9 cellular contexts compared by ENCODE assay signal in the genomic region with DNA sequence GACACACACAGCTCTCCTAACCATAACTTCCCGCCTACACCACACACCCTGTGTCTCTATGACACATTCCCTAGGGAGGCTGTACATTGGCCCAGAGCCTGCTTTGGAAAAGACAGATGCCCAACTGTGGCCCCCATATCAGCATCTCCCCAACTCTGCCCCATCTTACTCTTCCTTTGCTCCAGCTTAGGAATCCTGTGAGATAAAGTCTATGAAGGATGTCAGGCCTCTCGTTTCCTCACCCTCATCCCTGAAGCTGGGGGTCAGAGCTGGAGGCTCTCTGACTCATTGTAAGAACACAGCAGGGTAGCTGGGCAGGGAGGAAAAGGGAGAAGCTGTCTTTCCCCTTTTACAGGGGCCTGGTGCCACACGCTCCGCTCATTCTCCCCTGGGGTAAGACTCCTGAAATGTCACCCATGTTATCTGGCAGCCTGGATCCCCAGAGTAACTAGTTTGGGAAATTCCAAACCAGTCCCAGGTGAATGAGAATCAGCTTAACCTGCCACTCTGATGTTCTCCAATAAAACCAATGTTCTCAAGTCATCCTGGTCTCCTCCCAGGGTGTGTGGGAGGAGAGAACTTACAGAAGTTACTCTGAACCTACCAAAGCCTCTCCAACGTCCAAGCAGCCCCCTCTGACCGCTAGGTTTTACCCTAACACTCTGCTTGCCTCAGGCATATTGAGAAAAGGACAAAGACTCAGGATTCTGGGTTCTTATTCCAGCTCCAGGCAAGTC. TPM values are rescaled to one million over a fixed set of nuclear protein-coding genes. Genes with fewer than 3 reads are reported as not detected.
DNase-seq lines count a peak whose midpoint lies in the region; ATAC-seq and TF ChIP-seq lines count a peak whose summit lies in the region.
"Had no signal": no experiment of that assay in that cellular context is flagged by ENCODE, and none has a peak within 500 bp of the region (broad histone marks: within the 10 kb centered on the region; RNA-seq: fewer than 3 reads in every experiment).

No MANE protein-coding gene starts in this region.

- peak overlapping the region; percentile 66 for H3K4me3 Mint-ChIP-seq in CD4-positive, alpha-beta T cell
- H3K4me3 Mint-ChIP-seq in naive thymus-derived CD4-positive, alpha-beta T cell: peak overlapping the region in 5 of 10 donors; percentile 14 to 55 (median 49)

- no peaks in the 10 kb centered on the region for H3K36me3 ChIP-seq in mammary epithelial cell (ENCODE audit: insufficient read depth, low read length)
- H3K36me3 ChIP-seq in naive thymus-derived CD4-positive, alpha-beta T cell (ENCODE audit: control insufficient read depth in 2 of 3, insufficient read depth in 3 of 3, low read length in 3 of 3): no peaks in the 10 kb centered on the region

- H2AFZ ChIP-seq in mammary epithelial cell (ENCODE audit: low read depth, low read length): no peak overlapping the region

- no peak overlapping the region for H3K9ac ChIP-seq in mammary epithelial cell (ENCODE audit: insufficient read depth, low read length)

- in situ Hi-C loops in mammary epithelial cell (cut with MboI; ENCODE audit: low sequenced_read_pairs in 2 of 2): no loop called here

- no peaks in the 10 kb centered on the region for H3K9me3 Mint-ChIP-seq in CD4-positive, alpha-beta T cell
- H3K9me3 Mint-ChIP-seq in naive thymus-derived CD4-positive, alpha-beta T cell: no peaks in the 10 kb centered on the region

- no peaks in the 10 kb centered on the region for H3K9me3 ChIP-seq in CD4-positive, alpha-beta T cell (ENCODE audit: control insufficient read depth, low read length)
- H3K9me3 ChIP-seq in mammary epithelial cell (replicated peaks; ENCODE audit: insufficient read depth, low read length): no peaks in the 10 kb centered on the region
- no peaks in the 10 kb centered on the region for H3K9me3 ChIP-seq in naive thymus-derived CD4-positive, alpha-beta T cell (ENCODE audit: control insufficient read depth in 2 of 3, low read length in 3 of 3)

- intact Hi-C loops in CD4-positive, alpha-beta T cell (cut with DNase I, micrococcal nuclease): loop anchor here in 1 of 2 experiments (5.0 kb wide), 1 partner anchor 38 kb away; the partner anchor contains the start of gene CASC3
- intact Hi-C loops in mammary epithelial cell (cut with micrococcal nuclease): no loop called here
- intact Hi-C loops in naive thymus-derived CD4-positive, alpha-beta T cell (cut with micrococcal nuclease): no loop called here

- CTCF ChIA-PET in CD4-positive, alpha-beta T cell (lab: Charles Lee): interaction anchor here (1.0 to 2.3 kb wide), 2 partner anchors 12 kb away, joined by 4 to 10 read pairs; no protein-coding TSS in a partner anchor
- CTCF ChIA-PET in mammary epithelial cell (lab: Charles Lee; ENCODE audit: low non-redundant PET): interaction anchor here (0.5 kb wide), 1 partner anchor 14 kb away, joined by 29 read pairs; no protein-coding TSS in a partner anchor
- CTCF ChIA-PET in naive thymus-derived CD4-positive, alpha-beta T cell (lab: Charles Lee): interaction anchor here (1.5 to 2.1 kb wide), 2 partner anchors 12 to 94 kb away, joined by 3 to 7 read pairs; no protein-coding TSS in a partner anchor

- H3K27me3 Mint-ChIP-seq in CD4-positive, alpha-beta T cell: no peaks in the 10 kb centered on the region
- no peaks in the 10 kb centered on the region for H3K27me3 Mint-ChIP-seq in naive thymus-derived CD4-positive, alpha-beta T cell

- H3K4me2 ChIP-seq in mammary epithelial cell (ENCODE audit: insufficient read depth, low read depth, low read length): peak overlapping the region; percentile 66

- TF ChIP-seq CTCF in CD4-positive, alpha-beta T cell (IDR thresholded peaks at IDR 0.05): no peak
- TF ChIP-seq CTCF in mammary epithelial cell (conservative IDR thresholded peaks at IDR 0.05 in 1 of 2, IDR thresholded peaks at IDR 0.05 in 1 of 2; ENCODE audit: extremely low read depth in 1 of 2, insufficient read depth in 1 of 2, low read depth in 1 of 2, low read length in 2 of 2): no peak

- POLR2A ChIA-PET in CD4-positive, alpha-beta T cell (lab: Charles Lee): interaction anchor here (1.6 kb wide), 1 partner anchor 67 kb away, joined by 4 read pairs; no protein-coding TSS in a partner anchor
- POLR2A ChIA-PET in naive thymus-derived CD4-positive, alpha-beta T cell (lab: Charles Lee): interaction anchor here (0.8 kb wide), 2 partner anchors 69 to 73 kb away, joined by 3 to 5 read pairs; no protein-coding TSS in a partner anchor

- no peak for ATAC-seq in CD4-positive, alpha-beta T cell (ENCODE audit: poor library complexity)
- ATAC-seq in naive thymus-derived CD4-positive, alpha-beta T cell: no peak
- ATAC-seq in GM19035 (IDR thresholded peaks at IDR 0.05; ENCODE audit: unreplicated experiment): no peak

- peak overlapping the region in 1 of 3 experiments; percentile 30 for H3K4me3 ChIP-seq in mammary epithelial cell (replicated peaks in 1 of 3; ENCODE audit: insufficient read depth in 1 of 3, low read depth in 2 of 3, low read length in 3 of 3)
- no peak overlapping the region for H3K4me3 ChIP-seq in naive thymus-derived CD4-positive, alpha-beta T cell (ENCODE audit: low read length)

- BruUV-seq in mammary epithelial cell (replicated peaks; lab: Mats Ljungman, UMichigan): no TSS peak

- dilution Hi-C loops in mammary epithelial cell (cut with HindIII; ENCODE audit: low sequenced_read_pairs): loop anchor here (5.0 to 10.0 kb wide), 3 partner anchors 65 to 352 kb away; no protein-coding TSS in a partner anchor

- H3K79me2 ChIP-seq in mammary epithelial cell (ENCODE audit: insufficient read depth, low read length): peaks cover 9% of the 10 kb centered on the region

- peaks cover 47% of the 10 kb centered on the region for H3K4me1 ChIP-seq in mammary epithelial cell (ENCODE audit: insufficient read depth, low read length)
- peaks cover 5% of the 10 kb centered on the region in 2 donors for H3K4me1 ChIP-seq in naive thymus-derived CD4-positive, alpha-beta T cell (ENCODE audit: control insufficient read depth in 2 of 2, insufficient read depth in 2 of 2, low read length in 2 of 2)

- H4K20me1 ChIP-seq in mammary epithelial cell (ENCODE audit: insufficient read depth, low read length): no peaks in the 10 kb centered on the region

- no peak overlapping the region for H3K27ac ChIP-seq in CD4-positive, alpha-beta T cell (ENCODE audit: low read depth, low read length)
- H3K27ac ChIP-seq in mammary epithelial cell (ENCODE audit: insufficient read depth, low read depth, low read length): peak overlapping the region; percentile 8
- no peak overlapping the region for H3K27ac ChIP-seq in naive thymus-derived CD4-positive, alpha-beta T cell (ENCODE audit: low read depth, low read length)

- 17% methylated on average over 6 of the region's 6 CpGs for WGBS in mammary epithelial cell (ENCODE audit: low coverage, missing lambda C conversion rate)

- DNase-seq in CD4-positive, alpha-beta T cell: no peak
- DNase-seq in NCI-H226: peak; percentile 90
- DNase-seq in mammary epithelial cell: peak; percentile 67
- DNase-seq in myocyte (ENCODE audit: low read depth): peak; percentile 34
- DNase-seq in naive thymus-derived CD4-positive, alpha-beta T cell: no peak
- no peak for DNase-seq in activated gamma-delta T cell (lab: John Stamatoyannopoulos, UW)
- DNase-seq in DMS153 treated with DMSO at 0.1 percent for 48 hours (lab: John Stamatoyannopoulos, UW; ENCODE audit: unreplicated experiment): no peak
- DNase-seq: activated CD4-positive, alpha-beta T cell treated with anti-CD3 and anti-CD28 coated beads, Interleukin-2, amount 50 U/mL, for 1 hour had no signal

- peaks cover 9% of the 10 kb centered on the region for H3K4me1 Mint-ChIP-seq in CD4-positive, alpha-beta T cell (ENCODE audit: low read depth)
- peaks cover 6 to 12% (median 9%) of the 10 kb centered on the region in 7 donors for H3K4me1 Mint-ChIP-seq in naive thymus-derived CD4-positive, alpha-beta T cell

- H3K27me3 ChIP-seq in CD4-positive, alpha-beta T cell (ENCODE audit: control insufficient read depth, insufficient read depth, low read length): no peaks in the 10 kb centered on the region
- H3K27me3 ChIP-seq in mammary epithelial cell (ENCODE audit: insufficient read depth, low read length): no peaks in the 10 kb centered on the region
- H3K27me3 ChIP-seq in naive thymus-derived CD4-positive, alpha-beta T cell (ENCODE audit: control insufficient read depth in 2 of 2, insufficient read depth in 2 of 2, low read length in 2 of 2): no peaks in the 10 kb centered on the region

- H3K27ac Mint-ChIP-seq in CD4-positive, alpha-beta T cell: no peak overlapping the region
- H3K27ac Mint-ChIP-seq in naive thymus-derived CD4-positive, alpha-beta T cell: peak overlapping the region in 1 of 9 donors; percentile 50

- H3K36me3 Mint-ChIP-seq in CD4-positive, alpha-beta T cell (ENCODE audit: low read depth): peaks cover 13% of the 10 kb centered on the region
- peaks cover 0 to 11% (median 0%) of the 10 kb centered on the region in 5 donors for H3K36me3 Mint-ChIP-seq in naive thymus-derived CD4-positive, alpha-beta T cell

RNA-seq across cellular contexts. Expression of gene RAPGEFL1, which starts 2.8 kb away (rescaled TPM):
- total RNA-seq in CD4-positive, alpha-beta T cell: 1 to 10 TPM; 7.7 to 9.4 TPM
- total RNA-seq in mammary epithelial cell (10 to 100 TPM; 19.7 to 25.2 TPM), myocyte (1.1 and 1.9 TPM in 2 replicates)
- polyA plus RNA-seq in mammary epithelial cell: 24.3 TPM
- 45.6 TPM for polyA minus RNA-seq in mammary epithelial cell
- polyA plus RNA-seq in myocyte (2012): 3.2 TPM
- 10 to 100 TPM in 1 of 5 experiments, 1 to 10 TPM in 4; 5.0 to 10.7 (median 6.3) TPM for total RNA-seq in naive thymus-derived CD4-positive, alpha-beta T cell
- polyA plus RNA-seq in naive thymus-derived CD4-positive, alpha-beta T cell: under 1 TPM; 0.24 to 0.47 TPM

RNA-seq across cellular contexts. Expression of gene WIPF2, which starts 39.0 kb away (rescaled TPM):
- total RNA-seq in CD4-positive, alpha-beta T cell: 10 to 100 TPM; 17.3 to 21.3 TPM
- total RNA-seq in mammary epithelial cell (10 to 100 TPM in 1 of 2 donors, 1 to 10 TPM in 1; 8.8 to 33.2 TPM), myocyte (3.7 and 3.8 TPM in 2 replicates)
- polyA plus RNA-seq in mammary epithelial cell: 9.1 TPM
- 14.9 TPM for polyA minus RNA-seq in mammary epithelial cell
- polyA plus RNA-seq in myocyte (2012): 19.9 TPM
- 10 to 100 TPM; 24.8 to 31.8 (median 28.6) TPM for total RNA-seq in naive thymus-derived CD4-positive, alpha-beta T cell
- polyA plus RNA-seq in naive thymus-derived CD4-positive, alpha-beta T cell: 1 to 10 TPM; 5.0 to 8.7 TPM

RNA-seq across cellular contexts. Expression of gene CASC3, which starts 39.8 kb away (rescaled TPM):
- total RNA-seq in CD4-positive, alpha-beta T cell: 100 to 1,000 TPM; 195 to 207 TPM
- 10 to 100 TPM; 28.7 to 61.9 TPM for total RNA-seq in mammary epithelial cell
- polyA plus RNA-seq in mammary epithelial cell: 25.7 TPM
- 74.9 TPM for polyA minus RNA-seq in mammary epithelial cell
- 35.0 and 49.0 TPM in 2 replicates for total RNA-seq in myocyte
- 32.6 TPM for polyA plus RNA-seq in myocyte (2012)
- 100 to 1,000 TPM in 4 of 5 experiments, 10 to 100 TPM in 1; 93.4 to 160 (median 144) TPM for total RNA-seq in naive thymus-derived CD4-positive, alpha-beta T cell
- polyA plus RNA-seq in naive thymus-derived CD4-positive, alpha-beta T cell: 10 to 100 TPM; 43.5 to 51.5 TPM

RNA-seq across cellular contexts. Expression of gene MSL1, which starts 58.3 kb away (rescaled TPM):
- 10 to 100 TPM; 77.0 to 79.2 TPM for total RNA-seq in CD4-positive, alpha-beta T cell
- total RNA-seq in mammary epithelial cell (10 to 100 TPM; 36.8 to 72.1 TPM), myocyte (104 and 111 TPM in 2 replicates)
- 41.3 TPM for polyA plus RNA-seq in mammary epithelial cell
- 53.9 TPM for polyA minus RNA-seq in mammary epithelial cell
- polyA plus RNA-seq in myocyte (2012): 60.2 TPM
- 100 to 1,000 TPM in 4 of 5 experiments, 10 to 100 TPM in 1; 97.0 to 145 (median 113) TPM for total RNA-seq in naive thymus-derived CD4-positive, alpha-beta T cell
- polyA plus RNA-seq in naive thymus-derived CD4-positive, alpha-beta T cell: 10 to 100 TPM in 1 of 2 donors, 1 to 10 TPM in 1; 8.0 to 11.3 TPM

Comparison
In these comparisons a context has a peak if more than half of its experiments do, and no peak if none do; other contexts are left out.
1. DNase-seq: peak in NCI-H226 (single experiment), mammary epithelial cell (single experiment) and myocyte (single experiment); none in CD4-positive, alpha-beta T cell (0 of 10), naive thymus-derived CD4-positive, alpha-beta T cell (0 of 9), activated gamma-delta T cell (single experiment) and DMS153 treated with DMSO at 0.1 percent for 48 hours (single experiment).